ENCODE assay signal across 13 cellular contexts in genomic region chr18:14747513-14748474, GRCh38. TPM values are rescaled to one million over a fixed set of nuclear protein-coding genes. Genes with fewer than 3 reads are reported as not detected.
DNase-seq lines count a peak whose midpoint lies in the region; ATAC-seq and TF ChIP-seq lines count a peak whose summit lies in the region.
"Had no signal": no experiment of that assay in that cellular context is flagged by ENCODE, and none has a peak within 500 bp of the region (broad histone marks: within the 10 kb centered on the region; RNA-seq: fewer than 3 reads in every experiment).

TSS of gene ANKRD30B (plus strand) at chr18:14748172. CDS start at chr18:14748420, 248 bp downstream.

- H2AFZ ChIP-seq in H9 (ENCODE audit: low read length), result no peak within 1 kb of the TSS
- H2AFZ ChIP-seq: PC-9 had no signal

- no peak within 1 kb of the TSS for H2AK5ac ChIP-seq in H9 (ENCODE audit: insufficient read length, low read length)

- no peak within 1 kb of the TSS for H4K8ac ChIP-seq in H9 (replicated peaks; ENCODE audit: insufficient read length, low read depth, low read length)

- no peak within 1 kb of the TSS for H2BK120ac ChIP-seq in H9 (ENCODE audit: low read depth, low read length, poor library complexity, severe bottlenecking)

- no peak within 1 kb of the TSS for H3K9ac ChIP-seq in H9 (ENCODE audit: extremely low read depth, insufficient read length, low read length)

- H4K91ac ChIP-seq in H9 (ENCODE audit: insufficient read length, low read depth, low read length), result no peak within 1 kb of the TSS

- no peak for DNase-seq in CD4-positive, alpha-beta T cell
- DNase-seq in H9 (peak; percentile 15), fibroblast of gingiva (ENCODE audit: low read depth) (peak; percentile 14), posterior vena cava (ENCODE audit: low spot score) (peak; percentile 74), NCI-H1105 (lab: John Stamatoyannopoulos, UW) (no peak), NK-92 (lab: John Stamatoyannopoulos, UW; ENCODE audit: unreplicated experiment) (no peak)
- DNase-seq: DMS53, heart left ventricle, NCI-H146, PC-9 had no signal

- no peak within 1 kb of the TSS for H3K18ac ChIP-seq in H9 (ENCODE audit: insufficient read length, low read depth, low read length)

- H3K4me1 ChIP-seq in H9 (ENCODE audit: insufficient read depth, low read length), result no peaks in the 10 kb centered on the region

- H3K14ac ChIP-seq in H9 (ENCODE audit: insufficient read depth, low read length), result no peak within 1 kb of the TSS

- no peak within 1 kb of the TSS for H4K5ac ChIP-seq in H9 (ENCODE audit: insufficient read length, low read depth, low read length)

- H3K9me3 ChIP-seq in CD4-positive, alpha-beta T cell (ENCODE audit: control insufficient read depth, low read length), result no peaks in the 10 kb centered on the region
- H3K9me3 ChIP-seq in H9 (ENCODE audit: control insufficient read depth, low read depth, low read length), result peaks cover 39% of the 10 kb centered on the region

- WGBS in H9 (ENCODE audit: extremely low coverage, insufficient read length, low lambda C conversion rate), result no CpG with 5 or more reads among the region's 79 CpGs

- no peaks in the 10 kb centered on the region for H3K79me1 ChIP-seq in H9 (ENCODE audit: insufficient read depth, low read depth, low read length, poor library complexity, severe bottlenecking)

- H2BK12ac ChIP-seq in H9 (ENCODE audit: insufficient read length, low read depth, low read length), result no peak within 1 kb of the TSS

- intact Hi-C loops in CD4-positive, alpha-beta T cell (cut with DNase I, micrococcal nuclease), result no loop called here
- intact Hi-C loops in posterior vena cava (cut with DNase I), result no loop called here

- no peaks in the 10 kb centered on the region for H4K20me1 ChIP-seq in H9 (ENCODE audit: control insufficient read depth, insufficient read depth, insufficient read length)

- peaks cover 4% of the 10 kb centered on the region for H3K4me1 Mint-ChIP-seq in CD4-positive, alpha-beta T cell (ENCODE audit: low read depth)
- H3K4me1 Mint-ChIP-seq in H9, result no peaks in the 10 kb centered on the region

- no peak within 1 kb of the TSS for H3K27ac Mint-ChIP-seq in CD4-positive, alpha-beta T cell
- no peak within 1 kb of the TSS for H3K27ac Mint-ChIP-seq in H9
- H3K27ac Mint-ChIP-seq: activated T-helper 1 cell treated with anti-CD3 and anti-CD28 coated beads, Interleukin-12 subunit alpha, Interleukin-12 subunit beta, Interleukin-2, Interleukin-4 antibody, amounts not matched to agents 30 ng/mL and 10 ng/mL and 1 ng/mL, durations not matched to agents 14 hours and 24 hours and 36 hours; dendritic cell treated with granulocyte-macrophage colony-stimulating factor and Interleukin-4, amounts not matched to agents 40 ng/mL and 50 ng/mL, for 4 days had no signal

- ATAC-seq in CD4-positive, alpha-beta T cell (ENCODE audit: poor library complexity), result no peak
- no peak for ATAC-seq in HG03521 (IDR thresholded peaks at IDR 0.05; ENCODE audit: unreplicated experiment)

- peaks cover 6% of the 10 kb centered on the region for H3K27me3 ChIP-seq in CD4-positive, alpha-beta T cell (ENCODE audit: control insufficient read depth, insufficient read depth, low read length)
- H3K27me3 ChIP-seq in H9 (ENCODE audit: insufficient read depth, low read length), result no peaks in the 10 kb centered on the region

- no peak within 1 kb of the TSS for H3K56ac ChIP-seq in H9 (ENCODE audit: insufficient read length, low read depth, low read length)

- TF ChIP-seq CTCF in CD4-positive, alpha-beta T cell (IDR thresholded peaks at IDR 0.05), result no peak
- TF ChIP-seq CTCF in H9 (conservative IDR thresholded peaks at IDR 0.05), result no peak

- no peaks in the 10 kb centered on the region for H3K9me3 Mint-ChIP-seq in CD4-positive, alpha-beta T cell
- peaks cover 72 to 73% of the 10 kb centered on the region in 2 experiments for H3K9me3 Mint-ChIP-seq in H9
- H3K9me3 Mint-ChIP-seq: activated T-helper 1 cell treated with anti-CD3 and anti-CD28 coated beads, Interleukin-12 subunit alpha, Interleukin-12 subunit beta, Interleukin-2, Interleukin-4 antibody, amounts not matched to agents 30 ng/mL and 10 ng/mL and 1 ng/mL, durations not matched to agents 14 hours and 24 hours and 36 hours had no signal

- no peak within 1 kb of the TSS for H3T11ph ChIP-seq in H9 (ENCODE audit: low read length)

- H3K79me2 ChIP-seq in H9 (ENCODE audit: insufficient read depth, low read length), result no peaks in the 10 kb centered on the region

- no peak within 1 kb of the TSS for H2BK5ac ChIP-seq in H9 (ENCODE audit: insufficient read length, low read length)

- no peak within 1 kb of the TSS for H3K23ac ChIP-seq in H9 (ENCODE audit: insufficient read length, low read depth, low read length)

- no peak within 1 kb of the TSS for H2BK15ac ChIP-seq in H9 (ENCODE audit: low read depth, low read length)

- peak within 1 kb of the TSS; percentile 80 for H3K4me3 Mint-ChIP-seq in CD4-positive, alpha-beta T cell
- H3K4me3 Mint-ChIP-seq in H9, result no peak within 1 kb of the TSS; a peak in 1 of 5 replicates
- H3K4me3 Mint-ChIP-seq: activated T-helper 1 cell treated with anti-CD3 and anti-CD28 coated beads, Interleukin-12 subunit alpha, Interleukin-12 subunit beta, Interleukin-2, Interleukin-4 antibody, amounts not matched to agents 30 ng/mL and 10 ng/mL and 1 ng/mL, durations not matched to agents 14 hours and 24 hours and 36 hours; dendritic cell treated with granulocyte-macrophage colony-stimulating factor and Interleukin-4, amounts not matched to agents 40 ng/mL and 50 ng/mL, for 4 days had no signal

- H2BK20ac ChIP-seq in H9 (ENCODE audit: low read depth, low read length, poor library complexity, severe bottlenecking), result no peak within 1 kb of the TSS

- no peaks in the 10 kb centered on the region for H3K23me2 ChIP-seq in H9 (ENCODE audit: insufficient read length, low read depth, low read length, poor library complexity, severe bottlenecking)

- H3K27me3 Mint-ChIP-seq in CD4-positive, alpha-beta T cell, result peaks cover 22% of the 10 kb centered on the region
- no peaks in the 10 kb centered on the region for H3K27me3 Mint-ChIP-seq in H9 (ENCODE audit: low read depth)

- no peak within 1 kb of the TSS for H3K27ac ChIP-seq in CD4-positive, alpha-beta T cell (ENCODE audit: low read depth, low read length)
- H3K27ac ChIP-seq in H9 (ENCODE audit: insufficient read length, low read depth, low read length), result no peak within 1 kb of the TSS
- H3K27ac ChIP-seq: heart left ventricle, PC-9 had no signal

- H3K4me2 ChIP-seq in H9 (ENCODE audit: insufficient read depth, insufficient read length, low read length), result no peak within 1 kb of the TSS
- H3K4me2 ChIP-seq: PC-9 had no signal

- no peak within 1 kb of the TSS for H3K4ac ChIP-seq in H9 (ENCODE audit: low read depth, low read length)

- POLR2A ChIA-PET in CD4-positive, alpha-beta T cell (lab: Charles Lee), result no interaction called here

- no peaks in the 10 kb centered on the region for H3K36me3 Mint-ChIP-seq in CD4-positive, alpha-beta T cell (ENCODE audit: low read depth)
- peaks cover 0 to 8% (median 0%) of the 10 kb centered on the region in 3 experiments; a peak in 2 of 7 replicates for H3K36me3 Mint-ChIP-seq in H9 (ENCODE audit: insufficient read depth in 1 of 3, low read depth in 3 of 3)

- CTCF ChIA-PET in CD4-positive, alpha-beta T cell (lab: Charles Lee), result no interaction called here

RNA-seq across cellular contexts. Expression of gene ANKRD30B, which starts in this region (rescaled TPM):
- not detected for total RNA-seq in CD4-positive, alpha-beta T cell
- total RNA-seq in H9 (2021), result not detected in 2 replicates
- not detected for total RNA-seq in posterior vena cava
- total RNA-seq: activated T-helper 1 cell treated with anti-CD3 and anti-CD28 coated beads, Interleukin-12 subunit alpha, Interleukin-12 subunit beta, Interleukin-2, Interleukin-4 antibody, amounts not matched to agents 30 ng/mL and 10 ng/mL and 1 ng/mL, durations not matched to agents 14 hours and 24 hours and 36 hours; PC-9 had no signal

Comparison
In these comparisons a context has a peak if more than half of its experiments do, and no peak if none do; other contexts are left out.
1. Peak in DNase-seq in H9; RNA of the gene not detected or under 1 TPM.
2. Peak in DNase-seq in posterior vena cava; RNA of the gene not detected or under 1 TPM.